In the genomic region with DNA sequence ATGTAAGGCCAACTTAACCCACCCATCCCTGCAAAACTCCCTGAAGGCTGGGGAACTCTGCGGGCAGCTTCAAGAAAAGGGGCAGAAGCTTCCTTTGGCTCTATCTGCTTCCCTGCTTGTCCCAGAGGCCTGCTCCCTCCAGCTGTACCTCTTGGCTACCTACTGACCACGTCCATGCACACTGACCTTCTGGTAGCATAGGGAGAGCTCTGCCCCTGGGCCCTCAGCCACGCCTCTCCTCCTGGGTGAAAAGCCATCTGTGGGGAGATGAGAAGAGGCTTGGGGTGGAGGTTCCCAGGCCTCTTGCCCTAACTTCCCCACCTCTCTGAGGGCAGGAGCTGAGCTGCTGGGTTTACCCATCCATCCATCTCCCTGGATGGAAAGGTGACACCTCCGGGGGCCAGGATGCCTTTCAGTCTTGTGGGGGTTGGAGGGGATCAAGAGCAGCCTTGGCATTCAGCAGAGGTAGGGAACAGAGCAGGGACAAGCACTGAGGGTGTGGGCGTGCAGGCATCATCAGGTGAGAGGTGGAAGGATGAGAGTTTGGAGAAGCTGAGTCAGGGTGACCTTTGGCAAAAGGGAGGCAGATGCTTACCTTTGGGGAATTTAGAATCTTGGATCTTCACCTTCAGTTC, we compare ENCODE assay signal across 28 cellular contexts. TPM values are rescaled to one million over a fixed set of nuclear protein-coding genes. Genes with fewer than 3 reads are reported as not detected.
"Had no signal": no experiment of that assay in that cellular context is flagged by ENCODE, and none has a peak within 500 bp of the region (broad histone marks: within the 10 kb centered on the region; RNA-seq: fewer than 3 reads in every experiment).

No MANE protein-coding gene starts in this region.

- H3K9me3 ChIP-seq: testis, uterus had no signal

- H3K36me3 ChIP-seq: gastrocnemius medialis, transverse colon, uterus had no signal

- H3K27ac ChIP-seq: epithelial cell of prostate, gastrocnemius medialis, hepatocyte, left ventricle myocardium inferior, testis, transverse colon, uterus had no signal

- H3K9me3 Mint-ChIP-seq: activated B cell treated with CpG ODN at 0.5 μM for 24 hours; central memory CD8-positive, alpha-beta T cell; dendritic cell treated with granulocyte-macrophage colony-stimulating factor and Interleukin-4, amounts not matched to agents 40 ng/mL and 50 ng/mL, for 4 days had no signal

- H3K27me3 Mint-ChIP-seq: activated naive CD8-positive, alpha-beta T cell; dendritic cell treated with granulocyte-macrophage colony-stimulating factor and Interleukin-4, amounts not matched to agents 40 ng/mL and 50 ng/mL, for 4 days had no signal

- H3K27ac Mint-ChIP-seq: activated B cell treated with CpG ODN at 0.5 μM for 24 hours; activated naive CD8-positive, alpha-beta T cell; activated T-cell treated with anti-CD3 and anti-CD28 coated beads, Interleukin-2, amount 50 U/mL, for 72 hours had no signal

- H3K4me3 ChIP-seq: gastrocnemius medialis, hepatocyte, left ventricle myocardium inferior, testis, transverse colon, uterus had no signal

- H3K27me3 ChIP-seq: gastrocnemius medialis, hepatocyte, testis, transverse colon, uterus had no signal

- H3K4me3 Mint-ChIP-seq: activated B cell treated with CpG ODN at 0.5 μM for 24 hours; activated naive CD8-positive, alpha-beta T cell; activated T-cell treated with anti-CD3 and anti-CD28 coated beads, Interleukin-2, amount 50 U/mL, for 72 hours; central memory CD8-positive, alpha-beta T cell; dendritic cell treated with granulocyte-macrophage colony-stimulating factor and Interleukin-4, amounts not matched to agents 40 ng/mL and 50 ng/mL, for 4 days; naive thymus-derived CD4-positive, alpha-beta T cell; neural crest cell had no signal

- H3K4me1 ChIP-seq: gastrocnemius medialis, left ventricle myocardium inferior, testis, transverse colon, uterus had no signal

- DNase-seq: activated B cell treated with CpG ODN at 0.5 μM for 24 hours; activated CD4-positive, alpha-beta T cell treated with anti-CD3 and anti-CD28 coated beads, Interleukin-2, amount 50 U/mL, for 1 hour; activated effector memory CD4-positive, alpha-beta T cell treated with Interleukin-2 at 50 U/mL for 16 hours; activated naive CD4-positive, alpha-beta T cell treated with Interleukin-2 at 50 U/mL for 16 hours; activated T-cell treated with anti-CD3 and anti-CD28 coated beads for 4 hours; activated T-cell treated with anti-CD3 and anti-CD28 coated beads, Interleukin-2, amount 50 U/mL, for 72 hours; anterior cingulate cortex; effector CD4-positive, alpha-beta T cell; gastrocnemius medialis; islet precursor cell; left ventricle myocardium inferior; midbrain; naive thymus-derived CD4-positive, alpha-beta T cell; occipital lobe; right cardiac atrium; stimulated activated CD4-positive, alpha-beta T cell treated with anti-CD3 and anti-CD28 coated beads, Interleukin-2, amount 100 ng/mL, for 48 hours; stimulated activated naive CD8-positive, alpha-beta T cell treated with anti-CD3 and anti-CD28 coated beads, Interleukin-15, Interleukin-2, amounts not matched to agents 100 U/mL and 50 U/mL, for 24 hours; testis; transverse colon; uterus had no signal

- H3K4me1 Mint-ChIP-seq: activated B cell treated with CpG ODN at 0.5 μM for 24 hours; central memory CD8-positive, alpha-beta T cell; naive thymus-derived CD4-positive, alpha-beta T cell had no signal

- ATAC-seq: activated T-cell treated with anti-CD3 and anti-CD28 coated beads, Interleukin-2, amount 50 U/mL, for 72 hours; gastrocnemius medialis; naive thymus-derived CD4-positive, alpha-beta T cell; right cardiac atrium; stimulated activated naive CD8-positive, alpha-beta T cell treated with anti-CD3 and anti-CD28 coated beads, Interleukin-15, Interleukin-2, amounts not matched to agents 100 U/mL and 50 U/mL, for 24 hours had no signal

RNA-seq across cellular contexts. Expression of a gene that starts 23.4 kb away (rescaled TPM):
- total RNA-seq: bronchial epithelial cell, gastrocnemius medialis, left ventricle myocardium inferior, neural crest cell, pulmonary artery endothelial cell, right cardiac atrium had no signal

RNA-seq across cellular contexts. Expression of a gene that starts 45.0 kb away (rescaled TPM):
- total RNA-seq: bronchial epithelial cell, neural crest cell, pulmonary artery endothelial cell had no signal
